In the genomic region with DNA sequence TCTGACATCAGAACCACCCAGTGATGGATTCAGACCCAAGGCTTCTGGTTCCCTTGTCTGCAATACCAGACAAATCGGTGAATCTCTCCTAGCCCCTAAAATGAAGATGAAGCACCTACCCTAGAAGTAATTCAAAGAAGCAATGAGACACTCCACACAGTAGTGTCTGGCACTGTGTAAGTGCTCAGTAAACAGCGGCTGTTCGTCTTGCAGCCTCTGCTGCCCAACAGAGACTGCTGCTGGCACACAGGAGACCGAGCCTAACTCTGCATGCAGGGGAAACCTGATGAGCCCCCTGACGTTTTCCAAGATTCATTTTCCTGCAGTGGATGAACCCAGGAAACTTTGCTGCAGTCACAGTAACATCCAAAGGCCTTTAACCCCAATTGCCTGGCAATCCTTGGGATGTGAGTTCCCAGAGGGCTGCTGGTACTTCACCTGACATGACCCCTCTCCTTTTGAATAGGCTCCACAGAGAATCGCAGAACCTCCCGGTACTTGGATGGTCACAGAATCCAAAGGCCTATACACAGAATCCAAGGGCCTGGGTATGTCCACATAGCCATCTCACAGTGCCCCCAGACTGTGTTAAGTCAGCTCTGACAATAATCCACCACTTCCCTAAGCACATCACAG, we compare ENCODE assay signal across 18 cellular contexts. TPM values are rescaled to one million over a fixed set of nuclear protein-coding genes. Genes with fewer than 3 reads are reported as not detected.
DNase-seq lines count a peak whose midpoint lies in the region; ATAC-seq and TF ChIP-seq lines count a peak whose summit lies in the region.
"Had no signal": no experiment of that assay in that cellular context is flagged by ENCODE, and none has a peak within 500 bp of the region (broad histone marks: within the 10 kb centered on the region; RNA-seq: fewer than 3 reads in every experiment).

No MANE protein-coding gene starts in this region.

- DNase-seq in Caco-2 (no peak), endodermal cell (no peak), sciatic nerve (ENCODE audit: low spot score) (no peak), iPS-NIHi11 (ENCODE audit: low spot score) (no peak), islet precursor cell (no peak)
- DNase-seq in CD4-positive, alpha-beta memory T cell: no peak
- DNase-seq: ACHN; CD8-positive, alpha-beta T cell; GF-D8; NCI-H1092; NCI-H1694; NCI-H2107; NK-92 treated with Interleukin-12 subunit alpha and Interleukin-12 subunit beta, amount 100 ng/mL, for 24 hours; PC-3 had no signal

- TF ChIP-seq CTCF in Caco-2 (IDR thresholded peaks at IDR 0.05; ENCODE audit: insufficient read depth in 1 of 2, low read depth in 1 of 2, low read length in 1 of 2, severe bottlenecking in 1 of 2, unreplicated experiment in 1 of 2): no peak
- TF ChIP-seq CTCF in endodermal cell (conservative IDR thresholded peaks at IDR 0.05): no peak

- H3K27me3 Mint-ChIP-seq in Caco-2 (ENCODE audit: insufficient read depth, unreplicated experiment): no peaks in the 10 kb centered on the region
- no peaks in the 10 kb centered on the region for H3K27me3 Mint-ChIP-seq in endodermal cell (ENCODE audit: insufficient read depth)
- no peaks in the 10 kb centered on the region for H3K27me3 Mint-ChIP-seq in CD4-positive, alpha-beta memory T cell
- H3K27me3 Mint-ChIP-seq: B cell had no signal

- H3K27ac ChIP-seq in HUES64 (ENCODE audit: low read depth, low read length) (no peak overlapping the region), endodermal cell (ENCODE audit: low read depth, low read length) (no peak overlapping the region)
- H3K27ac ChIP-seq in CD4-positive, alpha-beta memory T cell (ENCODE audit: low read depth, low read length): no peak overlapping the region

- CTCF ChIA-PET in Caco-2 (lab: Charles Lee): no interaction called here
- CTCF ChIA-PET in CD4-positive, alpha-beta memory T cell (lab: Charles Lee; ENCODE audit: partially characterized antibody): no interaction called here

- intact Hi-C loops in Caco-2 (cut with micrococcal nuclease; ENCODE audit: unreplicated experiment) (no loop called here), sciatic nerve (cut with DNase I) (no loop called here)
- intact Hi-C loops in CD4-positive, alpha-beta memory T cell (cut with micrococcal nuclease): no loop called here

- ATAC-seq in sciatic nerve (peak; percentile 12), HG03025 (IDR thresholded peaks at IDR 0.05; ENCODE audit: low FRiP score, unreplicated experiment) (no peak)
- ATAC-seq: CD8-positive, alpha-beta T cell; K562; PC-3 had no signal

- H3K36me3 ChIP-seq in Caco-2 (ENCODE audit: control insufficient read depth, insufficient read depth, low read length) (peaks cover 2% of the 10 kb centered on the region; the same call in 1 of the 2 replicates), HUES64 (ENCODE audit: insufficient read depth, low read length) (peaks cover 18% of the 10 kb centered on the region), endodermal cell (ENCODE audit: control insufficient read depth, insufficient read depth, low read length) (peaks cover 24% of the 10 kb centered on the region)
- peaks cover 14% of the 10 kb centered on the region for H3K36me3 ChIP-seq in CD4-positive, alpha-beta memory T cell (ENCODE audit: insufficient read depth, low read length)

- H3K9me3 ChIP-seq in Caco-2: no peaks in the 10 kb centered on the region
- H3K9me3 ChIP-seq in HUES64 (ENCODE audit: insufficient read depth, low read depth, low read length): no peaks in the 10 kb centered on the region
- no peaks in the 10 kb centered on the region for H3K9me3 ChIP-seq in endodermal cell (ENCODE audit: control insufficient read depth, low read length)
- no peaks in the 10 kb centered on the region for H3K9me3 ChIP-seq in CD4-positive, alpha-beta memory T cell (ENCODE audit: control insufficient read depth in 1 of 2, low read length in 2 of 2)

- H3K4me1 ChIP-seq in Caco-2: peaks cover 8% of the 10 kb centered on the region
- peaks cover 10% of the 10 kb centered on the region for H3K4me1 ChIP-seq in HUES64 (ENCODE audit: insufficient read depth, low read length)
- H3K4me1 ChIP-seq in endodermal cell (ENCODE audit: control insufficient read depth, insufficient read depth, low read length): no peaks in the 10 kb centered on the region
- H3K4me1 ChIP-seq in CD4-positive, alpha-beta memory T cell (ENCODE audit: insufficient read depth, low read length): peaks cover 81% of the 10 kb centered on the region

- WGBS in HUES64: 89% methylated on average over 7 of the region's 7 CpGs
- WGBS in endodermal cell (ENCODE audit: insufficient coverage in 1 of 2, insufficient read length in 1 of 2), 2 experiments: 91 to 94% methylated on average over 5 to 7 of the region's 7 CpGs

- no peaks in the 10 kb centered on the region for H3K9me3 Mint-ChIP-seq in Caco-2 (ENCODE audit: unreplicated experiment)
- no peaks in the 10 kb centered on the region for H3K9me3 Mint-ChIP-seq in endodermal cell
- no peaks in the 10 kb centered on the region for H3K9me3 Mint-ChIP-seq in CD4-positive, alpha-beta memory T cell
- H3K9me3 Mint-ChIP-seq: CD8-positive, alpha-beta T cell had no signal

- peak overlapping the region; percentile 10; the same call in 1 of the 2 replicates for H3K9ac ChIP-seq in HUES64 (ENCODE audit: low read depth, low read length)
- H3K9ac ChIP-seq in endodermal cell (ENCODE audit: extremely low read depth, low read length, poor library complexity, severe bottlenecking): no peak overlapping the region

- peaks cover 27% of the 10 kb centered on the region for H3K36me3 Mint-ChIP-seq in Caco-2 (ENCODE audit: insufficient read depth, unreplicated experiment)
- H3K36me3 Mint-ChIP-seq in endodermal cell (ENCODE audit: low read depth): peaks cover 6% of the 10 kb centered on the region
- H3K36me3 Mint-ChIP-seq in CD4-positive, alpha-beta memory T cell: peaks cover 14 to 26% of the 10 kb centered on the region in 2 donors

- BruUV-seq in Caco-2 (replicated peaks; lab: Mats Ljungman, UMichigan): no TSS peak

- H3K27me3 ChIP-seq in Caco-2 (replicated peaks; ENCODE audit: control insufficient read depth, insufficient read depth, low read length) (no peaks in the 10 kb centered on the region), HUES64 (ENCODE audit: insufficient read depth, low read length) (no peaks in the 10 kb centered on the region), endodermal cell (ENCODE audit: control insufficient read depth, insufficient read depth, low read length, poor library complexity, severe bottlenecking) (no peaks in the 10 kb centered on the region)
- no peaks in the 10 kb centered on the region for H3K27me3 ChIP-seq in CD4-positive, alpha-beta memory T cell (ENCODE audit: insufficient read depth, low read length)

- H3K4me3 ChIP-seq in Caco-2 (ENCODE audit: low read depth, low read length) (no peak overlapping the region), HUES64 (ENCODE audit: low read length) (no peak overlapping the region), endodermal cell (ENCODE audit: low read length) (no peak overlapping the region)
- no peak overlapping the region for H3K4me3 ChIP-seq in CD4-positive, alpha-beta memory T cell (ENCODE audit: low read length in 2 of 2)
- H3K4me3 ChIP-seq: K562 had no signal

- POLR2A ChIA-PET in Caco-2 (lab: Charles Lee): no interaction called here
- POLR2A ChIA-PET in CD4-positive, alpha-beta memory T cell (lab: Charles Lee; ENCODE audit: partially characterized antibody): no interaction called here

- peak overlapping the region; percentile 27 for H3K27ac Mint-ChIP-seq in Caco-2 (ENCODE audit: unreplicated experiment)
- H3K27ac Mint-ChIP-seq in endodermal cell: peak overlapping the region; percentile 64
- peak overlapping the region in 2 of 7 donors; percentile 27 to 86 for H3K27ac Mint-ChIP-seq in CD4-positive, alpha-beta memory T cell
- H3K27ac Mint-ChIP-seq: B cell; CD8-positive, alpha-beta T cell had no signal

- H3K4me1 Mint-ChIP-seq in Caco-2 (ENCODE audit: low read depth, unreplicated experiment) (peaks cover 6% of the 10 kb centered on the region), endodermal cell (peaks cover 39% of the 10 kb centered on the region)
- H3K4me1 Mint-ChIP-seq in CD4-positive, alpha-beta memory T cell: peaks cover 49 to 93% (median 74%) of the 10 kb centered on the region in 4 donors

- H3K4me3 Mint-ChIP-seq in Caco-2 (ENCODE audit: unreplicated experiment) (no peak overlapping the region), endodermal cell (no peak overlapping the region)
- no peak overlapping the region for H3K4me3 Mint-ChIP-seq in CD4-positive, alpha-beta memory T cell
- H3K4me3 Mint-ChIP-seq: B cell; CD8-positive, alpha-beta T cell had no signal

RNA-seq across cellular contexts. Expression of gene MED26, which starts 6.7 kb away (rescaled TPM):
- total RNA-seq in Caco-2 (2022) (11.4 and 11.6 TPM in 2 replicates), endodermal cell (10 to 100 TPM; 10.8 to 11.8 TPM), sciatic nerve (11.4 TPM)
- 8.4 TPM for polyA plus RNA-seq in HUES64 (2013, experiment 1 of 2)
- polyA plus RNA-seq in HUES64 (2013, experiment 2 of 2): 7.7 TPM
- polyA plus RNA-seq in endodermal cell (2013, experiment 1 of 2): 6.3 TPM
- polyA plus RNA-seq in endodermal cell (2013, experiment 2 of 2): 7.2 TPM
- 10 to 100 TPM; 17.8 to 18.6 TPM for total RNA-seq in CD4-positive, alpha-beta memory T cell
- 1 to 10 TPM; 3.3 to 4.6 TPM for polyA plus RNA-seq in CD4-positive, alpha-beta memory T cell

RNA-seq across cellular contexts. Expression of gene SMIM7, which starts 38.7 kb away (rescaled TPM):
- total RNA-seq in Caco-2 (2022) (65.3 and 74.4 TPM in 2 replicates), endodermal cell (10 to 100 TPM; 57.6 to 91.4 TPM), sciatic nerve (71.9 TPM)
- 56.9 TPM for polyA plus RNA-seq in HUES64 (2013, experiment 1 of 2)
- 64.7 TPM for polyA plus RNA-seq in HUES64 (2013, experiment 2 of 2)
- polyA plus RNA-seq in endodermal cell (2013, experiment 1 of 2): 72.8 TPM
- 68.6 TPM for polyA plus RNA-seq in endodermal cell (2013, experiment 2 of 2)
- 10 to 100 TPM; 89.3 to 94.1 TPM for total RNA-seq in CD4-positive, alpha-beta memory T cell
- 10 to 100 TPM; 59.6 to 66.9 TPM for polyA plus RNA-seq in CD4-positive, alpha-beta memory T cell

RNA-seq across cellular contexts. Expression of gene TMEM38A, which starts 39.7 kb away (rescaled TPM):
- total RNA-seq in Caco-2 (2022) (3.8 and 4.5 TPM in 2 replicates), endodermal cell (1 to 10 TPM; 5.1 to 6.8 TPM), sciatic nerve (3.5 TPM)
- 3.6 TPM for polyA plus RNA-seq in HUES64 (2013, experiment 1 of 2)
- polyA plus RNA-seq in HUES64 (2013, experiment 2 of 2): 5.5 TPM
- polyA plus RNA-seq in endodermal cell (2013, experiment 1 of 2): 2.9 TPM
- polyA plus RNA-seq in endodermal cell (2013, experiment 2 of 2): 2.2 TPM
- total RNA-seq in CD4-positive, alpha-beta memory T cell: under 1 TPM; 0.67 to 0.99 TPM
- polyA plus RNA-seq in CD4-positive, alpha-beta memory T cell: 1 to 10 TPM in 1 of 2 donors, under 1 TPM in 1; 0.22 to 1.2 TPM

RNA-seq across cellular contexts. Expression of gene SLC35E1, which starts 49.1 kb away (rescaled TPM):
- total RNA-seq in Caco-2 (2022) (37.9 and 41.3 TPM in 2 replicates), endodermal cell (10 to 100 TPM; 26.6 to 30.6 TPM), sciatic nerve (33.2 TPM)
- 18.7 TPM for polyA plus RNA-seq in HUES64 (2013, experiment 1 of 2)
- polyA plus RNA-seq in HUES64 (2013, experiment 2 of 2): 18.1 TPM
- polyA plus RNA-seq in endodermal cell (2013, experiment 1 of 2): 24.8 TPM
- polyA plus RNA-seq in endodermal cell (2013, experiment 2 of 2): 25.5 TPM
- total RNA-seq in CD4-positive, alpha-beta memory T cell: 10 to 100 TPM; 38.8 TPM
- polyA plus RNA-seq in CD4-positive, alpha-beta memory T cell: 10 to 100 TPM; 15.3 to 31.8 TPM
